ENCODE assay signal across 14 cellular contexts in genomic region chr19:38842439-38843174, GRCh38. TPM values are rescaled to one million over a fixed set of nuclear protein-coding genes. Genes with fewer than 3 reads are reported as not detected.
DNase-seq lines count a peak whose midpoint lies in the region; ATAC-seq and TF ChIP-seq lines count a peak whose summit lies in the region.
"Had no signal": no experiment of that assay in that cellular context is flagged by ENCODE, and none has a peak within 500 bp of the region (broad histone marks: within the 10 kb centered on the region; RNA-seq: fewer than 3 reads in every experiment).

No MANE protein-coding gene starts in this region.

- peak overlapping the region; percentile 89 for H3K27ac Mint-ChIP-seq in activated T-helper 17 cell treated with anti-CD3 and anti-CD28 coated beads, Interleukin-2, amount 50 U/mL, for 72 hours
- peak overlapping the region; percentile 89 to 99 (median 92) for H3K27ac Mint-ChIP-seq in naive thymus-derived CD4-positive, alpha-beta T cell

- peaks cover 100% of the 10 kb centered on the region for H3K36me3 Mint-ChIP-seq in activated T-helper 17 cell treated with anti-CD3 and anti-CD28 coated beads, Interleukin-2, amount 50 U/mL, for 72 hours (ENCODE audit: low read depth)
- peaks cover 8 to 63% (median 55%) of the 10 kb centered on the region in 5 donors for H3K36me3 Mint-ChIP-seq in naive thymus-derived CD4-positive, alpha-beta T cell

- 83% methylated on average over 4 to 17 of the region's 17 CpGs for WGBS in transverse colon (ENCODE audit: low coverage in 1 of 2), 2 donors

- peak overlapping the region; percentile 67 for H3K27ac ChIP-seq in naive thymus-derived CD4-positive, alpha-beta T cell (ENCODE audit: low read depth, low read length)
- H3K27ac ChIP-seq in transverse colon: peak overlapping the region in 3 of 4 donors; percentile 22 to 47 (median 34)
- H3K27ac ChIP-seq: SJSA1, vagina had no signal

- peaks cover 64% of the 10 kb centered on the region for H3K4me1 Mint-ChIP-seq in activated T-helper 17 cell treated with anti-CD3 and anti-CD28 coated beads, Interleukin-2, amount 50 U/mL, for 72 hours
- H3K4me1 Mint-ChIP-seq in naive thymus-derived CD4-positive, alpha-beta T cell: peaks cover 50 to 83% (median 73%) of the 10 kb centered on the region in 7 donors

- TF ChIP-seq EP300 in transverse colon (IDR thresholded peaks at IDR 0.05; ENCODE audit: low read depth): no peak

- POLR2A ChIA-PET in naive thymus-derived CD4-positive, alpha-beta T cell (lab: Charles Lee): interaction anchor here (0.6 to 2.8 kb wide), 16 partner anchors 9 to 562 kb away, joined by 3 to 33 read pairs (median 4); partner anchors contain the start of gene ECH1

- CTCF ChIA-PET in naive thymus-derived CD4-positive, alpha-beta T cell (lab: Charles Lee): interaction anchor here (1.0 to 1.6 kb wide), 8 partner anchors 8 to 69 kb away, joined by 3 to 15 read pairs (median 7); partner anchors contain the start of genes ECH1 and RINL

- no peaks in the 10 kb centered on the region for H3K9me3 ChIP-seq in naive thymus-derived CD4-positive, alpha-beta T cell (ENCODE audit: control insufficient read depth in 2 of 3, low read length in 3 of 3)
- H3K9me3 ChIP-seq in transverse colon: no peaks in the 10 kb centered on the region
- H3K9me3 ChIP-seq: SJSA1, vagina had no signal

- H3K4me3 Mint-ChIP-seq in activated T-helper 17 cell treated with anti-CD3 and anti-CD28 coated beads, Interleukin-2, amount 50 U/mL, for 72 hours: peak overlapping the region; percentile 99
- peak overlapping the region; percentile 67 to 93 (median 83) for H3K4me3 Mint-ChIP-seq in naive thymus-derived CD4-positive, alpha-beta T cell

- in situ Hi-C loops in transverse colon (cut with MboI; ENCODE audit: low pct_ligation_motif_present in 1 of 4, low pct_unique_long_range_greater_than_20kb in 1 of 4, low sequenced_read_pairs in 3 of 4): no loop called here

- intact Hi-C loops in Right ventricle myocardium superior (cut with DNase I): loop anchor here (10.0 kb wide), 1 partner anchor 208 kb away; no protein-coding TSS in a partner anchor
- intact Hi-C loops in Right ventricle myocardium inferior (cut with DNase I): no loop called here
- intact Hi-C loops in naive thymus-derived CD4-positive, alpha-beta T cell (cut with micrococcal nuclease): loop anchor here (1.0 to 2.0 kb wide), 4 partner anchors 8 to 74 kb away; partner anchors contain the start of gene ECH1 (in 1 of the 2)
- intact Hi-C loops in transverse colon (cut with DNase I; ENCODE audit: low total_unique reads): no loop called here

- no peak for TF ChIP-seq POLR2A in transverse colon (IDR thresholded peaks at IDR 0.05)

- ATAC-seq in Right ventricle myocardium superior (ENCODE audit: poor library complexity) (no peak), Right ventricle myocardium inferior (no peak)
- ATAC-seq in activated T-helper 17 cell treated with anti-CD3 and anti-CD28 coated beads, Interleukin-2, amount 50 U/mL, for 72 hours (replicated peaks): peak; percentile 81
- ATAC-seq in naive thymus-derived CD4-positive, alpha-beta T cell: peak; percentile 80

- DNase-seq in Right ventricle myocardium superior: peak; percentile 37
- DNase-seq in Right ventricle myocardium inferior (ENCODE audit: missing footprints): no peak
- DNase-seq in naive thymus-derived CD4-positive, alpha-beta T cell: peak in 6 of 9 donors; percentile 57 to 80 (median 76)
- peak; percentile 60 for DNase-seq in transverse colon
- no peak for DNase-seq in NCI-H187 treated with DMSO at 0.1 percent for 48 hours (lab: John Stamatoyannopoulos, UW)
- no peak for DNase-seq in DMS153 (lab: John Stamatoyannopoulos, UW)
- DNase-seq in SIG-M5 treated with dmso at 0.1 percent for 504 hours (lab: John Stamatoyannopoulos, UW; ENCODE audit: unreplicated experiment): no peak
- DNase-seq: ACHN, hippocampal formation, MV-4-11 had no signal

- peak overlapping the region; percentile 24 for H3K4me3 ChIP-seq in naive thymus-derived CD4-positive, alpha-beta T cell (ENCODE audit: low read length)
- no peak overlapping the region for H3K4me3 ChIP-seq in transverse colon
- H3K4me3 ChIP-seq: SJSA1, vagina had no signal

- no peaks in the 10 kb centered on the region for H3K27me3 ChIP-seq in naive thymus-derived CD4-positive, alpha-beta T cell (ENCODE audit: control insufficient read depth in 2 of 2, insufficient read depth in 2 of 2, low read length in 2 of 2)
- H3K27me3 ChIP-seq in transverse colon: no peaks in the 10 kb centered on the region
- H3K27me3 ChIP-seq: SJSA1, vagina had no signal

- peaks cover 45 to 66% of the 10 kb centered on the region in 2 donors for H3K4me1 ChIP-seq in naive thymus-derived CD4-positive, alpha-beta T cell (ENCODE audit: control insufficient read depth in 2 of 2, insufficient read depth in 2 of 2, low read length in 2 of 2)
- H3K4me1 ChIP-seq in transverse colon: peaks cover 3 to 27% (median 15%) of the 10 kb centered on the region in 4 donors

- no peaks in the 10 kb centered on the region for H3K9me3 Mint-ChIP-seq in activated T-helper 17 cell treated with anti-CD3 and anti-CD28 coated beads, Interleukin-2, amount 50 U/mL, for 72 hours
- peaks cover 0 to 14% (median 0%) of the 10 kb centered on the region in 11 donors for H3K9me3 Mint-ChIP-seq in naive thymus-derived CD4-positive, alpha-beta T cell

- peaks cover 74 to 94% (median 85%) of the 10 kb centered on the region in 3 experiments for H3K36me3 ChIP-seq in naive thymus-derived CD4-positive, alpha-beta T cell (ENCODE audit: control insufficient read depth in 2 of 3, insufficient read depth in 3 of 3, low read length in 3 of 3)
- peaks cover 0 to 98% (median 52%) of the 10 kb centered on the region in 4 donors for H3K36me3 ChIP-seq in transverse colon

- TF ChIP-seq CTCF in transverse colon (IDR thresholded peaks at IDR 0.05): no peak

- H3K27me3 Mint-ChIP-seq in activated T-helper 17 cell treated with anti-CD3 and anti-CD28 coated beads, Interleukin-2, amount 50 U/mL, for 72 hours: no peaks in the 10 kb centered on the region
- H3K27me3 Mint-ChIP-seq in naive thymus-derived CD4-positive, alpha-beta T cell: no peaks in the 10 kb centered on the region

RNA-seq across cellular contexts. Expression of gene HNRNPL, which starts 7.2 kb away (rescaled TPM):
- total RNA-seq in Right ventricle myocardium superior (158 TPM), Right ventricle myocardium inferior (184 TPM), transverse colon (100 to 1,000 TPM; 139 to 200 (median 174) TPM)
- total RNA-seq in activated T-helper 17 cell treated with anti-CD3 and anti-CD28 coated beads, Interleukin-2, amount 50 U/mL, for 72 hours: 100 to 1,000 TPM; 476 to 617 TPM
- 100 to 1,000 TPM; 339 to 539 (median 505) TPM for total RNA-seq in naive thymus-derived CD4-positive, alpha-beta T cell
- 10 to 100 TPM; 70.6 to 78.7 TPM for polyA plus RNA-seq in naive thymus-derived CD4-positive, alpha-beta T cell

RNA-seq across cellular contexts. Expression of gene ECH1, which starts 11.0 kb away (rescaled TPM):
- total RNA-seq in Right ventricle myocardium superior (1,260 TPM), Right ventricle myocardium inferior (1,308 TPM), transverse colon (100 to 1,000 TPM; 181 to 313 (median 228) TPM)
- total RNA-seq in activated T-helper 17 cell treated with anti-CD3 and anti-CD28 coated beads, Interleukin-2, amount 50 U/mL, for 72 hours: 100 to 1,000 TPM; 162 to 183 TPM
- 100 to 1,000 TPM in 4 of 5 experiments, 10 to 100 TPM in 1; 71.9 to 149 (median 114) TPM for total RNA-seq in naive thymus-derived CD4-positive, alpha-beta T cell
- polyA plus RNA-seq in naive thymus-derived CD4-positive, alpha-beta T cell: 100 to 1,000 TPM; 216 to 279 TPM

RNA-seq across cellular contexts. Expression of gene LGALS4, which starts 29.9 kb away (rescaled TPM):
- 0.86 TPM for total RNA-seq in Right ventricle myocardium superior
- 0.76 TPM for total RNA-seq in Right ventricle myocardium inferior
- 1 to 10 TPM; 1.2 to 1.7 TPM for total RNA-seq in activated T-helper 17 cell treated with anti-CD3 and anti-CD28 coated beads, Interleukin-2, amount 50 U/mL, for 72 hours
- 1 to 10 TPM; 2.3 to 9.8 (median 7.2) TPM for total RNA-seq in naive thymus-derived CD4-positive, alpha-beta T cell
- under 1 TPM; 0.13 to 0.31 TPM for polyA plus RNA-seq in naive thymus-derived CD4-positive, alpha-beta T cell
- 1,000 to 10,000 TPM; 1,815 to 4,845 (median 3,695) TPM for total RNA-seq in transverse colon
- total RNA-seq: SJSA1, vagina had no signal

RNA-seq across cellular contexts. Expression of gene RINL, which starts 35.5 kb away (rescaled TPM):
- total RNA-seq in Right ventricle myocardium superior (6.3 TPM), Right ventricle myocardium inferior (4.1 TPM), transverse colon (1 to 10 TPM; 1.8 to 7.0 (median 3.6) TPM)
- total RNA-seq in activated T-helper 17 cell treated with anti-CD3 and anti-CD28 coated beads, Interleukin-2, amount 50 U/mL, for 72 hours: 100 to 1,000 TPM in 1 of 2 donors, 10 to 100 TPM in 1; 92.3 to 156 TPM
- total RNA-seq in naive thymus-derived CD4-positive, alpha-beta T cell: 10 to 100 TPM; 32.8 to 75.9 (median 64.0) TPM
- 10 to 100 TPM; 35.3 to 36.1 TPM for polyA plus RNA-seq in naive thymus-derived CD4-positive, alpha-beta T cell

RNA-seq across cellular contexts. Expression of gene LGALS7B, which starts 53.6 kb away (rescaled TPM):
- total RNA-seq in Right ventricle myocardium superior (not detected), Right ventricle myocardium inferior (not detected), transverse colon (not detected)
- total RNA-seq in activated T-helper 17 cell treated with anti-CD3 and anti-CD28 coated beads, Interleukin-2, amount 50 U/mL, for 72 hours: not detected
- total RNA-seq in naive thymus-derived CD4-positive, alpha-beta T cell: not detected
- not detected for polyA plus RNA-seq in naive thymus-derived CD4-positive, alpha-beta T cell
- total RNA-seq: posterior vena cava, SJSA1 had no signal

Comparison
In these comparisons a context has a peak if more than half of its experiments do, and no peak if none do; other contexts are left out.
1. DNase-seq: peak in Right ventricle myocardium superior (single experiment), naive thymus-derived CD4-positive, alpha-beta T cell (6 of 9) and transverse colon (single experiment); none in Right ventricle myocardium inferior (single experiment), NCI-H187 treated with DMSO at 0.1 percent for 48 hours (single experiment), DMS153 (single experiment) and SIG-M5 treated with dmso at 0.1 percent for 504 hours (single experiment).
2. intact Hi-C loops: an anchor here in Right ventricle myocardium superior (10.0 kb wide) and naive thymus-derived CD4-positive, alpha-beta T cell (1.0 to 2.0 kb wide); none called in Right ventricle myocardium inferior and transverse colon.
3. ATAC-seq: peak in activated T-helper 17 cell treated with anti-CD3 and anti-CD28 coated beads, Interleukin-2, amount 50 U/mL, for 72 hours (single experiment) and naive thymus-derived CD4-positive, alpha-beta T cell (single experiment); none in Right ventricle myocardium superior (single experiment) and Right ventricle myocardium inferior (single experiment).
4. RNA of gene LGALS4, which starts 29.9 kb away (total RNA-seq): 1,815 to 4,845 TPM in transverse colon; 2.3 to 9.8 TPM in naive thymus-derived CD4-positive, alpha-beta T cell, 1.2 to 1.7 TPM in activated T-helper 17 cell treated with anti-CD3 and anti-CD28 coated beads, Interleukin-2, amount 50 U/mL, for 72 hours, 0.86 TPM in Right ventricle myocardium superior (single experiment) and 0.76 TPM in Right ventricle myocardium inferior (single experiment); every median in the first group is over 100 times any median in the second.